ENCODE assay signal across 24 cellular contexts in genomic region chr21:26437326-26438009, GRCh38.
A peak's percentile ranks its signal among the peaks of the same experiment; 100 is the strongest.
DNase-seq lines count a peak whose midpoint lies in the region; ATAC-seq and TF ChIP-seq lines count a peak whose summit lies in the region.
"Had no signal": no experiment of that assay in that cellular context is flagged by ENCODE, and none has a peak within 500 bp of the region (broad histone marks: within the 10 kb centered on the region; RNA-seq: fewer than 3 reads in every experiment).

No MANE protein-coding gene starts in this region.

- H3K4me1 Mint-ChIP-seq in stimulated activated naive B cell treated with anti-CD40 and anti-IgM and Interleukin-4, amounts not matched to agents 10 μg/mL and 1 μg/mL and 100 μg/mL, for 72 hours, result peaks cover 4 to 6% of the 10 kb centered on the region in 2 donors
- H3K4me1 Mint-ChIP-seq: CD14-positive monocyte, nephron progenitor cell had no signal

- peak; percentile 30 for DNase-seq in NOMO-1 treated with DMSO at 0.1 percent for 48 hours (lab: John Stamatoyannopoulos, UW; ENCODE audit: unreplicated experiment)
- no peak for DNase-seq in NOMO-1 treated with dmso at 0.1 percent for 144 hours (lab: John Stamatoyannopoulos, UW; ENCODE audit: unreplicated experiment)
- DNase-seq in SJCRH30, result peak; percentile 51 to 53
- DNase-seq in fibroblast of the aortic adventitia (ENCODE audit: low read depth), result peak; percentile 88
- DNase-seq in stimulated activated naive B cell treated with anti-CD40 and anti-IgM and Interleukin-4, amounts not matched to agents 10 μg/mL and 1 μg/mL and 100 μg/mL, for 72 hours, result no peak
- DNase-seq in activated CD8-positive, alpha-beta memory T cell treated with anti-CD3 and anti-CD28 coated beads for 24 hours, result no peak
- DNase-seq: 8988T; activated CD4-positive, alpha-beta T cell treated with anti-CD3 and anti-CD28 coated beads for 48 hours; activated naive CD4-positive, alpha-beta T cell; DMS53; H7; head of caudate nucleus; NCI-H187 treated with DMSO at 0.1 percent for 48 hours; nephron progenitor cell; psoas muscle; SHP77 treated with DMSO at 0.1 percent for 48 hours; stimulated activated naive CD4-positive, alpha-beta T cell treated with Interleukin-2 at 50 U/mL for 16 hours; T-helper 9 cell; transverse colon had no signal

- peaks cover 10% of the 10 kb centered on the region; the same call in 1 of the 2 replicates for H3K9me3 ChIP-seq in SJCRH30 (replicated peaks)
- H3K9me3 ChIP-seq: psoas muscle, transverse colon had no signal

- H3K27me3 Mint-ChIP-seq in stimulated activated naive B cell treated with anti-CD40 and anti-IgM and Interleukin-4, amounts not matched to agents 10 μg/mL and 1 μg/mL and 100 μg/mL, for 72 hours, result peaks cover 0 to 4% of the 10 kb centered on the region in 2 donors
- H3K27me3 Mint-ChIP-seq: dendritic cell treated with granulocyte-macrophage colony-stimulating factor and Interleukin-4, amounts not matched to agents 40 ng/mL and 50 ng/mL, for 4 days had no signal

- no peak overlapping the region for H3K4me3 ChIP-seq in SJCRH30
- no peak overlapping the region for H3K4me3 ChIP-seq in fibroblast of the aortic adventitia (ENCODE audit: low read depth, low read length)
- H3K4me3 ChIP-seq: psoas muscle, transverse colon had no signal

- H3K4me3 Mint-ChIP-seq in stimulated activated naive B cell treated with anti-CD40 and anti-IgM and Interleukin-4, amounts not matched to agents 10 μg/mL and 1 μg/mL and 100 μg/mL, for 72 hours, result no peak overlapping the region
- H3K4me3 Mint-ChIP-seq: CD14-positive monocyte; dendritic cell treated with granulocyte-macrophage colony-stimulating factor and Interleukin-4, amounts not matched to agents 40 ng/mL and 50 ng/mL, for 4 days; nephron progenitor cell had no signal

- no peaks in the 10 kb centered on the region for H3K36me3 ChIP-seq in SJCRH30
- H3K36me3 ChIP-seq: transverse colon had no signal

- H3K9me3 Mint-ChIP-seq in stimulated activated naive B cell treated with anti-CD40 and anti-IgM and Interleukin-4, amounts not matched to agents 10 μg/mL and 1 μg/mL and 100 μg/mL, for 72 hours, result no peaks in the 10 kb centered on the region
- H3K9me3 Mint-ChIP-seq: dendritic cell treated with granulocyte-macrophage colony-stimulating factor and Interleukin-4, amounts not matched to agents 40 ng/mL and 50 ng/mL, for 4 days had no signal

- H3K36me3 Mint-ChIP-seq in stimulated activated naive B cell treated with anti-CD40 and anti-IgM and Interleukin-4, amounts not matched to agents 10 μg/mL and 1 μg/mL and 100 μg/mL, for 72 hours, result no peaks in the 10 kb centered on the region
- H3K36me3 Mint-ChIP-seq: CD14-positive monocyte had no signal

- no peak for TF ChIP-seq CTCF in fibroblast of the aortic adventitia (IDR thresholded peaks at IDR 0.05; ENCODE audit: insufficient read depth, low read length)

- H3K27ac Mint-ChIP-seq in stimulated activated naive B cell treated with anti-CD40 and anti-IgM and Interleukin-4, amounts not matched to agents 10 μg/mL and 1 μg/mL and 100 μg/mL, for 72 hours, result no peak overlapping the region
- H3K27ac Mint-ChIP-seq: dendritic cell treated with granulocyte-macrophage colony-stimulating factor and Interleukin-4, amounts not matched to agents 40 ng/mL and 50 ng/mL, for 4 days; nephron progenitor cell had no signal

- H3K4me1 ChIP-seq in SJCRH30, result peaks cover 25% of the 10 kb centered on the region
- H3K4me1 ChIP-seq: psoas muscle, transverse colon had no signal

- H3K27ac ChIP-seq in SJCRH30, result peak overlapping the region; percentile 54
- H3K27ac ChIP-seq: epithelial cell of prostate, psoas muscle, transverse colon had no signal

- H3K27me3 ChIP-seq in SJCRH30, result no peaks in the 10 kb centered on the region
- H3K27me3 ChIP-seq: transverse colon had no signal

- ATAC-seq in stimulated activated naive B cell treated with anti-CD40 and anti-IgM and Interleukin-4, amounts not matched to agents 10 μg/mL and 1 μg/mL and 100 μg/mL, for 72 hours (replicated peaks), result peak; percentile 84 to 86
- ATAC-seq in HG02759 (IDR thresholded peaks at IDR 0.05; ENCODE audit: unreplicated experiment), result no peak
- no peak for ATAC-seq in GM19328 (IDR thresholded peaks at IDR 0.05; ENCODE audit: unreplicated experiment)
- ATAC-seq: psoas muscle had no signal

Comparison
In these comparisons a context has a peak if more than half of its experiments do, and no peak if none do; other contexts are left out.
1. DNase-seq: peak in NOMO-1 treated with DMSO at 0.1 percent for 48 hours (single experiment), SJCRH30 (2 of 2) and fibroblast of the aortic adventitia (single experiment); none in NOMO-1 treated with dmso at 0.1 percent for 144 hours (single experiment), stimulated activated naive B cell treated with anti-CD40 and anti-IgM and Interleukin-4, amounts not matched to agents 10 μg/mL and 1 μg/mL and 100 μg/mL, for 72 hours (single experiment) and activated CD8-positive, alpha-beta memory T cell treated with anti-CD3 and anti-CD28 coated beads for 24 hours (single experiment).
2. ATAC-seq: peak in stimulated activated naive B cell treated with anti-CD40 and anti-IgM and Interleukin-4, amounts not matched to agents 10 μg/mL and 1 μg/mL and 100 μg/mL, for 72 hours (2 of 2); none in HG02759 (single experiment) and GM19328 (single experiment).